Comparison of ENCODE assay signal across 7 cellular contexts in the genomic region with DNA sequence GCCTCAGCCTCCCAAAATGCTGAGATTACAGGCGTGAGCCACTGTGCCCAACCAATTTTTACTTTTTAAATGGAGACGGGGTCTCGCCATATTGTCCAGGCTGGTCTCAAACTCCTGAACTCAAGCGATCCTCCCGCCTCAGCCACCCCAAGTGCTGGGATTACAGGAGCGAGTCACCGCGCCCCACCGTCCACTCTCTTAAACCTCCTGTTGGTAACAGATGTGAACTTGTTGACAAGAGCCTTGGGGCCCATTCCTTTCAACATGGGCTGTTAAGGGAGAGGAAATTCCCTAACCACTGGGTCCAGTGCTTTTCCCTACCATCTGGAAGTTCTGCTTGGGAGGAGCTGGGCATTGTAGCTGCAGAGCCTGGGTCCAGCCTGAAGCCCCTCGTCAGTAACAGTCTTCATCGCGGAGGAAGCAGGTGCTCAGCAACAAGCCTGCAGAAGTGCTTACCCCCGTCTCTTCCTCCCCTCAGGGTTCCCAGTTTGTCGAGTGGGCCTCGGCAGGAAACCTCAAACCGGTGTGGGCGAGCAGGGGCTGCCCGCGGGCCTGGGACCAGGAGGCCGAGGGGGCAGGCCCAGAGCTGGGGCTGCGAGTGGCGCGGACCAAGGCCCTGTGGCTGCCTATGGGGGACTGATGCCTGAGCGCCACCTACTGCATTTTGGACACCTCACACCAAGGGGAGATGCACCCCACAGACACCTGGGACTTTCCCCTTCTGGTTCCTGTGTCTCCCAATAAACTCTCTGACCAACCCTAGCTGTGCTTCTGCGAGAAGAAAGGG. TPM values are rescaled to one million over a fixed set of nuclear protein-coding genes. Genes with fewer than 3 reads are reported as not detected.
DNase-seq lines count a peak whose midpoint lies in the region; ATAC-seq and TF ChIP-seq lines count a peak whose summit lies in the region.

No MANE protein-coding gene starts in this region.

- H3K4me3 Mint-ChIP-seq in activated CD4-positive, alpha-beta memory T cell treated with anti-CD3 and anti-CD28 coated beads for 36 hours, result peak overlapping the region; percentile 50
- H3K4me3 Mint-ChIP-seq in mesothelial cell of epicardium, result no peak overlapping the region

- ATAC-seq in GM18909 (IDR thresholded peaks at IDR 0.05; ENCODE audit: poor library complexity, unreplicated experiment) (peak; percentile 56), HG03175 (IDR thresholded peaks at IDR 0.05; ENCODE audit: unreplicated experiment) (peak; percentile 40)

- H3K4me3 ChIP-seq in fibroblast of villous mesenchyme (ENCODE audit: low read depth, low read length) (no peak overlapping the region), thymus (ENCODE audit: low read length) (peak overlapping the region; percentile 16)

- H3K27me3 ChIP-seq in thymus (ENCODE audit: control insufficient read depth, insufficient read depth), result no peaks in the 10 kb centered on the region

- H3K36me3 ChIP-seq in thymus (ENCODE audit: control insufficient read depth, insufficient read depth), result peaks cover 26% of the 10 kb centered on the region

- POLR2A ChIA-PET in activated CD4-positive, alpha-beta memory T cell treated with anti-CD3 and anti-CD28 coated beads for 36 hours (lab: Charles Lee), result interaction anchor here (0.6 to 6.4 kb wide), 8 partner anchors 11 to 207 kb away, joined by 3 to 52 read pairs (median 3); a partner anchor contains a TSS

- no peaks in the 10 kb centered on the region for H3K27me3 Mint-ChIP-seq in activated CD4-positive, alpha-beta memory T cell treated with anti-CD3 and anti-CD28 coated beads for 36 hours
- peaks cover 10% of the 10 kb centered on the region for H3K27me3 Mint-ChIP-seq in mesothelial cell of epicardium (ENCODE audit: low read depth)

- H3K4me1 ChIP-seq in thymus (ENCODE audit: control insufficient read depth, insufficient read depth, low read length), result peaks cover 24% of the 10 kb centered on the region

- CTCF ChIA-PET in activated CD4-positive, alpha-beta memory T cell treated with anti-CD3 and anti-CD28 coated beads for 36 hours (lab: Charles Lee), result interaction anchor here (0.6 to 3.0 kb wide), 12 partner anchors 9 to 248 kb away, joined by 3 to 40 read pairs (median 6); a partner anchor contains a TSS

- peak overlapping the region; percentile 90 for H3K27ac Mint-ChIP-seq in activated CD4-positive, alpha-beta memory T cell treated with anti-CD3 and anti-CD28 coated beads for 36 hours
- no peak overlapping the region for H3K27ac Mint-ChIP-seq in mesothelial cell of epicardium

- peaks cover 3% of the 10 kb centered on the region for H3K36me3 Mint-ChIP-seq in activated CD4-positive, alpha-beta memory T cell treated with anti-CD3 and anti-CD28 coated beads for 36 hours
- H3K36me3 Mint-ChIP-seq in mesothelial cell of epicardium, result peaks cover 6% of the 10 kb centered on the region

- intact Hi-C loops in activated CD4-positive, alpha-beta memory T cell treated with anti-CD3 and anti-CD28 coated beads for 36 hours (cut with micrococcal nuclease), result loop anchor here (1.0 to 10.0 kb wide), 9 partner anchors 12 to 245 kb away; a partner anchor contains a TSS

- peak; percentile 93 for DNase-seq in activated CD4-positive, alpha-beta memory T cell treated with anti-CD3 and anti-CD28 coated beads for 36 hours
- DNase-seq in fibroblast of villous mesenchyme (ENCODE audit: low read depth) (peak; percentile 49), NCI-H446 (lab: John Stamatoyannopoulos, UW) (no peak), mesothelial cell of epicardium (ENCODE audit: low spot score in 2 of 2, unreplicated experiment in 2 of 2) (no peak)

- TF ChIP-seq CTCF in fibroblast of villous mesenchyme (IDR thresholded peaks at IDR 0.05; ENCODE audit: insufficient read depth, low read depth, low read length) (peak; percentile 11), mesothelial cell of epicardium (IDR thresholded peaks at IDR 0.05; ENCODE audit: unreplicated experiment) (no peak)

- H3K9me3 Mint-ChIP-seq in activated CD4-positive, alpha-beta memory T cell treated with anti-CD3 and anti-CD28 coated beads for 36 hours, result no peaks in the 10 kb centered on the region
- no peaks in the 10 kb centered on the region for H3K9me3 Mint-ChIP-seq in mesothelial cell of epicardium

- H3K9me3 ChIP-seq in thymus (ENCODE audit: control insufficient read depth), result no peaks in the 10 kb centered on the region

- peak overlapping the region; percentile 19 for H3K27ac ChIP-seq in thymus (ENCODE audit: low read depth)

- H3K4me1 Mint-ChIP-seq in activated CD4-positive, alpha-beta memory T cell treated with anti-CD3 and anti-CD28 coated beads for 36 hours (ENCODE audit: low read depth), result peaks cover 43% of the 10 kb centered on the region
- no peaks in the 10 kb centered on the region for H3K4me1 Mint-ChIP-seq in mesothelial cell of epicardium

- 28% methylated on average over 25 of the region's 25 CpGs for WGBS in thymus

RNA-seq across cellular contexts. Expression of a gene that starts 4.0 kb away (rescaled TPM):
- total RNA-seq in activated CD4-positive, alpha-beta memory T cell treated with anti-CD3 and anti-CD28 coated beads for 36 hours, result 10 to 100 TPM; 50.1 to 51.0 TPM
- total RNA-seq in fibroblast of villous mesenchyme (2.6 and 4.8 TPM in 2 replicates), mesothelial cell of epicardium (1.8 to 2.4 TPM (median 2.0 TPM) in 3 replicates)
- polyA plus RNA-seq in thymus, result 32.1 TPM

RNA-seq across cellular contexts. Expression of a gene that starts 17.0 kb away (rescaled TPM):
- total RNA-seq in activated CD4-positive, alpha-beta memory T cell treated with anti-CD3 and anti-CD28 coated beads for 36 hours, result 10 to 100 TPM; 43.7 to 44.2 TPM
- total RNA-seq in fibroblast of villous mesenchyme, result 17.7 and 40.6 TPM in 2 replicates
- 51.6 TPM for polyA plus RNA-seq in thymus
- total RNA-seq in mesothelial cell of epicardium, result 21.4 to 25.6 TPM (median 24.4 TPM) in 3 replicates

RNA-seq across cellular contexts. Expression of a gene that starts 17.4 kb away (rescaled TPM):
- 1,000 to 10,000 TPM; 4,276 to 4,379 TPM for total RNA-seq in activated CD4-positive, alpha-beta memory T cell treated with anti-CD3 and anti-CD28 coated beads for 36 hours
- total RNA-seq in fibroblast of villous mesenchyme, result 1,887 and 2,774 TPM in 2 replicates
- polyA plus RNA-seq in thymus, result 4,231 TPM
- 2,869 to 2,959 TPM (median 2,954 TPM) in 3 replicates for total RNA-seq in mesothelial cell of epicardium

RNA-seq across cellular contexts. Expression of a gene that starts 18.4 kb away (rescaled TPM):
- 100 to 1,000 TPM; 117 to 129 TPM for total RNA-seq in activated CD4-positive, alpha-beta memory T cell treated with anti-CD3 and anti-CD28 coated beads for 36 hours
- total RNA-seq in fibroblast of villous mesenchyme (91.1 and 107 TPM in 2 replicates), mesothelial cell of epicardium (83.6 to 84.6 TPM (median 83.7 TPM) in 3 replicates)
- 130 TPM for polyA plus RNA-seq in thymus

RNA-seq across cellular contexts. Expression of a gene that starts 26.2 kb away (rescaled TPM):
- 1,000 to 10,000 TPM; 3,093 to 3,130 TPM for total RNA-seq in activated CD4-positive, alpha-beta memory T cell treated with anti-CD3 and anti-CD28 coated beads for 36 hours
- total RNA-seq in fibroblast of villous mesenchyme (1,679 and 1,912 TPM in 2 replicates), mesothelial cell of epicardium (2,052 to 2,151 TPM (median 2,132 TPM) in 3 replicates)
- polyA plus RNA-seq in thymus, result 4,965 TPM

Comparison
In these comparisons a context has a peak if more than half of its experiments do, and no peak if none do; other contexts are left out.
1. DNase-seq: peak in activated CD4-positive, alpha-beta memory T cell treated with anti-CD3 and anti-CD28 coated beads for 36 hours (single experiment) and fibroblast of villous mesenchyme (single experiment); none in NCI-H446 (0 of 2) and mesothelial cell of epicardium (0 of 2).